Comparison of ENCODE assay signal across 23 cellular contexts in genomic region chr3:151609491-151609890, GRCh38.
DNase-seq lines count a peak whose midpoint lies in the region; ATAC-seq and TF ChIP-seq lines count a peak whose summit lies in the region.
"Had no signal": no experiment of that assay in that cellular context is flagged by ENCODE, and none has a peak within 500 bp of the region (broad histone marks: within the 10 kb centered on the region; RNA-seq: fewer than 3 reads in every experiment).

No MANE protein-coding gene starts in this region.

- no peak overlapping the region for H3K27ac ChIP-seq in SK-N-SH (ENCODE audit: low read depth in 2 of 2, low read length in 1 of 2)
- no peak overlapping the region for H3K27ac ChIP-seq in upper lobe of right lung
- H3K27ac ChIP-seq: BLaER1 had no signal

- H3K4me3 ChIP-seq in SK-N-SH (ENCODE audit: low read depth in 2 of 2, low read length in 1 of 2), result no peak overlapping the region
- no peak overlapping the region for H3K4me3 ChIP-seq in upper lobe of right lung
- H3K4me3 ChIP-seq: BLaER1, GM12878 had no signal

- no peaks in the 10 kb centered on the region for H3F3A ChIP-seq in SK-N-SH (replicated peaks; ENCODE audit: insufficient read depth)

- no peaks in the 10 kb centered on the region for H3K27me3 ChIP-seq in SK-N-SH (ENCODE audit: insufficient read depth)
- H3K27me3 ChIP-seq in upper lobe of right lung, result no peaks in the 10 kb centered on the region
- H3K27me3 ChIP-seq: BE2C, BLaER1 had no signal

- no peaks in the 10 kb centered on the region for H3K27me3 Mint-ChIP-seq in WTC11 (ENCODE audit: low read depth)
- H3K27me3 Mint-ChIP-seq in endothelial cell (ENCODE audit: unreplicated experiment), result peaks cover 1% of the 10 kb centered on the region
- H3K27me3 Mint-ChIP-seq: CD4-positive, CD25-positive, alpha-beta regulatory T cell had no signal

- POLR2A ChIA-PET in SK-N-SH (lab: Yijun Ruan, JAX) (no interaction called here), WTC11 (lab: Charles Lee) (no interaction called here)

- H4K20me1 ChIP-seq in SK-N-SH (ENCODE audit: insufficient read depth), result no peaks in the 10 kb centered on the region
- H4K20me1 ChIP-seq: BLaER1 had no signal

- H3K9me3 ChIP-seq in SK-N-SH (no peaks in the 10 kb centered on the region), upper lobe of right lung (no peaks in the 10 kb centered on the region)
- H3K9me3 ChIP-seq: BE2C, BLaER1 had no signal

- no peak for TF ChIP-seq CTCF in SK-N-SH (IDR thresholded peaks at IDR 0.05)
- TF ChIP-seq CTCF in WTC11 (IDR thresholded peaks at IDR 0.05), result no peak
- TF ChIP-seq CTCF in upper lobe of right lung (IDR thresholded peaks at IDR 0.05), result no peak
- no peak for TF ChIP-seq CTCF in endothelial cell (IDR thresholded peaks at IDR 0.05; ENCODE audit: unreplicated experiment)

- no peak overlapping the region for H3K9ac ChIP-seq in SK-N-SH
- H3K9ac ChIP-seq: BLaER1 had no signal

- H3K4me1 ChIP-seq in SK-N-SH (ENCODE audit: control insufficient read depth in 1 of 2, insufficient read depth in 2 of 2, low read depth in 1 of 2, low read length in 1 of 2), result no peaks in the 10 kb centered on the region
- no peaks in the 10 kb centered on the region for H3K4me1 ChIP-seq in upper lobe of right lung
- H3K4me1 ChIP-seq: BLaER1 had no signal

- intact Hi-C loops in upper lobe of right lung (cut with DNase I), result no loop called here

- H3K36me3 ChIP-seq in SK-N-SH (replicated peaks in 1 of 2; ENCODE audit: control insufficient read depth in 1 of 2, insufficient read depth in 2 of 2, low read length in 1 of 2) (no peaks in the 10 kb centered on the region), upper lobe of right lung (no peaks in the 10 kb centered on the region)
- H3K36me3 ChIP-seq: BE2C, BLaER1 had no signal

- peak in 1 of 2 experiments; percentile 67; a peak in 1 of 4 replicates for TF ChIP-seq EP300 in SK-N-SH (IDR thresholded peaks at IDR 0.05; ENCODE audit: borderline replicate concordance in 1 of 2, low read depth in 1 of 2, low read length in 1 of 2)

- no peaks in the 10 kb centered on the region for H3K9me2 ChIP-seq in SK-N-SH

- WGBS in SK-N-SH (ENCODE audit: low lambda C conversion rate), result 14% methylated on average over 2 of the region's 2 CpGs

- no peaks in the 10 kb centered on the region for H3K4me1 Mint-ChIP-seq in WTC11
- H3K4me1 Mint-ChIP-seq in endothelial cell (ENCODE audit: unreplicated experiment), result peaks cover 3% of the 10 kb centered on the region
- H3K4me1 Mint-ChIP-seq: CD4-positive, alpha-beta memory T cell; CD4-positive, CD25-positive, alpha-beta regulatory T cell; CD8-positive, alpha-beta memory T cell had no signal

- H3K4me3 Mint-ChIP-seq in WTC11 (no peak overlapping the region), endothelial cell (ENCODE audit: unreplicated experiment) (no peak overlapping the region)
- H3K4me3 Mint-ChIP-seq: CD14-positive monocyte; CD4-positive, alpha-beta memory T cell; CD4-positive, CD25-positive, alpha-beta regulatory T cell had no signal

- no peak overlapping the region for H3K4me2 ChIP-seq in SK-N-SH
- H3K4me2 ChIP-seq: BLaER1 had no signal

- ATAC-seq in WTC11 (no peak), upper lobe of right lung (no peak)
- ATAC-seq: GM12878 had no signal

- H3K9me3 Mint-ChIP-seq in WTC11 (peaks cover 12% of the 10 kb centered on the region), endothelial cell (ENCODE audit: unreplicated experiment) (no peaks in the 10 kb centered on the region)

- H3K36me3 Mint-ChIP-seq in WTC11, result no peaks in the 10 kb centered on the region
- no peaks in the 10 kb centered on the region for H3K36me3 Mint-ChIP-seq in endothelial cell (ENCODE audit: low read depth, unreplicated experiment)
- H3K36me3 Mint-ChIP-seq: CD14-positive monocyte; CD4-positive, alpha-beta memory T cell; CD4-positive, CD25-positive, alpha-beta regulatory T cell; CD8-positive, alpha-beta memory T cell had no signal

- CTCF ChIA-PET in SK-N-SH (lab: Yijun Ruan, JAX) (no interaction called here), WTC11 (lab: Charles Lee) (no interaction called here)

- no peaks in the 10 kb centered on the region for H3K79me2 ChIP-seq in SK-N-SH (ENCODE audit: insufficient read depth)

- peak; percentile 5 for DNase-seq in SK-N-SH
- no peak for DNase-seq in WTC11 (ENCODE audit: low spot score)
- no peak for DNase-seq in NCI-H1694 (lab: John Stamatoyannopoulos, UW)
- DNase-seq in upper lobe of right lung, result no peak
- DNase-seq in endothelial cell (ENCODE audit: low spot score), result no peak
- DNase-seq: 8988T; ACHN; BE2C; C1 segment of cervical spinal cord; CD4-positive, alpha-beta memory T cell; CD4-positive, CD25-positive, alpha-beta regulatory T cell; CD8-positive, alpha-beta memory T cell; COR-L47; DMS 273 treated with DMSO at 0.1 percent for 48 hours; DMS153; DMS53; DMS79; DND-41; EL; GDM1 had no signal

- no peak for TF ChIP-seq RAD21 in SK-N-SH (IDR thresholded peaks at IDR 0.05; ENCODE audit: low read length)

- H2AFZ ChIP-seq in SK-N-SH (ENCODE audit: low read depth), result no peak overlapping the region

- no peak overlapping the region for H3K27ac Mint-ChIP-seq in WTC11
- H3K27ac Mint-ChIP-seq in endothelial cell (ENCODE audit: unreplicated experiment), result no peak overlapping the region
- H3K27ac Mint-ChIP-seq: CD14-positive monocyte; CD4-positive, CD25-positive, alpha-beta regulatory T cell; CD8-positive, alpha-beta memory T cell had no signal

TF ChIP-seq in SK-N-SH, 30 proteins besides CTCF, POLR2A, EP300 and RAD21:
- peak; percentile 64 for TF ChIP-seq GATA2 (CRISPR knock-in tag; IDR thresholded peaks at IDR 0.05)
- TF ChIP-seq TAF1 (IDR thresholded peaks at IDR 0.05; ENCODE audit: borderline replicate concordance, low read depth, low read length), result no peak
- 0 out of 2 replicates have a peak, but pooled peaks have one; percentile 6 for TF ChIP-seq RCOR1 (IDR thresholded peaks at IDR 0.05; ENCODE audit: low read length)

TF ChIP-seq in WTC11, 78 proteins besides CTCF, POLR2A, EP300 and RAD21:
- TF ChIP-seq, protein P1, sequence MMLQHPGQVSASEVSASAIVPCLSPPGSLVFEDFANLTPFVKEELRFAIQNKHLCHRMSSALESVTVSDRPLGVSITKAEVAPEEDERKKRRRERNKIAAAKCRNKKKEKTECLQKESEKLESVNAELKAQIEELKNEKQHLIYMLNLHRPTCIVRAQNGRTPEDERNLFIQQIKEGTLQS (CRISPR knock-in tag; conservative IDR thresholded peaks at IDR 0.05), result no peak
- TF ChIP-seq ZNF317 (CRISPR knock-in tag; IDR thresholded peaks at IDR 0.05; ENCODE audit: borderline replicate concordance, low read depth), result 0 out of 2 replicates have a peak, but pooled peaks have one; percentile 20
- TF ChIP-seq OVOL2 (CRISPR knock-in tag; IDR thresholded peaks at IDR 0.05; ENCODE audit: borderline replicate concordance), result no peak
